Comparison of ENCODE assay signal across 14 cellular contexts in genomic region chr20:49569403-49570115, GRCh38. TPM values are rescaled to one million over a fixed set of nuclear protein-coding genes. Genes with fewer than 3 reads are reported as not detected.
DNase-seq lines count a peak whose midpoint lies in the region; ATAC-seq and TF ChIP-seq lines count a peak whose summit lies in the region.
"Had no signal": no experiment of that assay in that cellular context is flagged by ENCODE, and none has a peak within 500 bp of the region (broad histone marks: within the 10 kb centered on the region; RNA-seq: fewer than 3 reads in every experiment).

No MANE protein-coding gene starts in this region.

- H3K27ac Mint-ChIP-seq in activated T-helper 2 cell treated with anti-CD3 and anti-CD28 coated beads, Interferon-gamma antibody, Interleukin-2, Interleukin-4, amounts not matched to agents 10 μg/mL and 5 μg/mL and 100 μg/mL, durations not matched to agents 14 hours and 24 hours and 36 hours = peak overlapping the region; percentile 75

- no peak overlapping the region for H3K4me3 ChIP-seq in HUES64 (ENCODE audit: low read length)
- no peak overlapping the region for H3K4me3 ChIP-seq in left ventricle myocardium inferior
- H3K4me3 ChIP-seq in sigmoid colon = peak overlapping the region in 1 of 4 donors; percentile 78
- no peak overlapping the region for H3K4me3 ChIP-seq in BE2C (ENCODE audit: low read depth, low read length)
- no peak overlapping the region for H3K4me3 ChIP-seq in lower lobe of right lung
- H3K4me3 ChIP-seq: Peyer's patch had no signal

- H3K27me3 Mint-ChIP-seq in activated T-helper 2 cell treated with anti-CD3 and anti-CD28 coated beads, Interferon-gamma antibody, Interleukin-2, Interleukin-4, amounts not matched to agents 10 μg/mL and 5 μg/mL and 100 μg/mL, durations not matched to agents 14 hours and 24 hours and 36 hours (ENCODE audit: low read depth) = peaks cover 13% of the 10 kb centered on the region

- peaks cover 32% of the 10 kb centered on the region for H3K4me1 ChIP-seq in HUES64 (ENCODE audit: insufficient read depth, low read length)
- peaks cover 18% of the 10 kb centered on the region for H3K4me1 ChIP-seq in left ventricle myocardium inferior
- H3K4me1 ChIP-seq in sigmoid colon = peaks cover 0 to 27% (median 21%) of the 10 kb centered on the region in 4 donors
- H3K4me1 ChIP-seq in BE2C = no peaks in the 10 kb centered on the region
- H3K4me1 ChIP-seq in lower lobe of right lung = peaks cover 4% of the 10 kb centered on the region

- no peaks in the 10 kb centered on the region for H3K9me3 Mint-ChIP-seq in activated T-helper 2 cell treated with anti-CD3 and anti-CD28 coated beads, Interferon-gamma antibody, Interleukin-2, Interleukin-4, amounts not matched to agents 10 μg/mL and 5 μg/mL and 100 μg/mL, durations not matched to agents 14 hours and 24 hours and 36 hours
- H3K9me3 Mint-ChIP-seq: central memory CD8-positive, alpha-beta T cell had no signal

- ATAC-seq in HG03196 (IDR thresholded peaks at IDR 0.05; ENCODE audit: unreplicated experiment) (no peak), lower lobe of right lung (no peak)
- ATAC-seq: HCT116 had no signal

- H3K9me3 ChIP-seq in HUES64 (ENCODE audit: insufficient read depth, low read depth, low read length) = no peaks in the 10 kb centered on the region
- H3K9me3 ChIP-seq in left ventricle myocardium inferior (replicated peaks) = no peaks in the 10 kb centered on the region
- no peaks in the 10 kb centered on the region for H3K9me3 ChIP-seq in sigmoid colon
- H3K9me3 ChIP-seq in BE2C = no peaks in the 10 kb centered on the region
- no peaks in the 10 kb centered on the region for H3K9me3 ChIP-seq in lower lobe of right lung
- H3K9me3 ChIP-seq: Peyer's patch had no signal

- peaks cover 14% of the 10 kb centered on the region for H3K36me3 Mint-ChIP-seq in activated T-helper 2 cell treated with anti-CD3 and anti-CD28 coated beads, Interferon-gamma antibody, Interleukin-2, Interleukin-4, amounts not matched to agents 10 μg/mL and 5 μg/mL and 100 μg/mL, durations not matched to agents 14 hours and 24 hours and 36 hours (ENCODE audit: low read depth)

- no peak for TF ChIP-seq POLR2A in sigmoid colon (IDR thresholded peaks at IDR 0.05)

- no peak for DNase-seq in activated T-helper 2 cell treated with anti-CD3 and anti-CD28 coated beads, Interferon-gamma antibody, Interleukin-2, Interleukin-4, amounts not matched to agents 10 μg/mL and 5 μg/mL and 100 μg/mL, durations not matched to agents 14 hours and 24 hours and 36 hours (ENCODE audit: low spot score)
- DNase-seq in left ventricle myocardium inferior (no peak), sigmoid colon (peak; percentile 83), BE2C (no peak), lower lobe of right lung (no peak)
- DNase-seq: NCI-H2081; occipital lobe; stimulated activated CD4-positive, alpha-beta T cell treated with anti-CD3 and anti-CD28 coated beads, Interleukin-1b, Interleukin-23, amount 100 ng/mL, for 48 hours; stimulated activated naive CD4-positive, alpha-beta T cell treated with Interleukin-2 at 50 U/mL for 16 hours had no signal

- H3K4me1 Mint-ChIP-seq in activated T-helper 2 cell treated with anti-CD3 and anti-CD28 coated beads, Interferon-gamma antibody, Interleukin-2, Interleukin-4, amounts not matched to agents 10 μg/mL and 5 μg/mL and 100 μg/mL, durations not matched to agents 14 hours and 24 hours and 36 hours (ENCODE audit: low read depth) = peaks cover 40% of the 10 kb centered on the region

- TF ChIP-seq CTCF in left ventricle myocardium inferior (IDR thresholded peaks at IDR 0.05; ENCODE audit: borderline replicate concordance) (no peak), sigmoid colon (IDR thresholded peaks at IDR 0.05) (no peak), BE2C (IDR thresholded peaks at IDR 0.05; ENCODE audit: low read depth, low read length) (no peak), lower lobe of right lung (IDR thresholded peaks at IDR 0.05) (no peak)

- WGBS in HUES64 = 78% methylated on average over 10 of the region's 10 CpGs
- WGBS in sigmoid colon, 2 donors = 73 to 76% methylated on average over 10 of the region's 10 CpGs

- H3K27me3 ChIP-seq in HUES64 (ENCODE audit: insufficient read depth, low read length) (no peaks in the 10 kb centered on the region), left ventricle myocardium inferior (ENCODE audit: low read depth) (peaks cover 58% of the 10 kb centered on the region), sigmoid colon (peaks cover 0 to 16% (median 5%) of the 10 kb centered on the region in 3 donors), BE2C (peaks cover 23% of the 10 kb centered on the region), lower lobe of right lung (ENCODE audit: low read depth) (peaks cover 14% of the 10 kb centered on the region)

- H3K36me3 ChIP-seq in HUES64 (ENCODE audit: insufficient read depth, low read length) (no peaks in the 10 kb centered on the region), left ventricle myocardium inferior (no peaks in the 10 kb centered on the region), sigmoid colon (no peaks in the 10 kb centered on the region), BE2C (no peaks in the 10 kb centered on the region), lower lobe of right lung (no peaks in the 10 kb centered on the region)
- H3K36me3 ChIP-seq: Peyer's patch had no signal

- 0 out of 2 replicates have a peak overlapping the region, but pooled peaks have one; percentile 52 for H3K9ac ChIP-seq in HUES64 (ENCODE audit: low read depth, low read length)

- TF ChIP-seq EP300 in sigmoid colon (IDR thresholded peaks at IDR 0.05) = no peak

- H3K27ac ChIP-seq in HUES64 (ENCODE audit: low read depth, low read length) (peak overlapping the region; percentile 93; the same call in 1 of the 2 replicates), left ventricle myocardium inferior (replicated peaks) (peak overlapping the region; percentile 88), sigmoid colon (peak overlapping the region; percentile 75 to 91 (median 82)), lower lobe of right lung (no peak overlapping the region)

- H3K4me3 Mint-ChIP-seq in activated T-helper 2 cell treated with anti-CD3 and anti-CD28 coated beads, Interferon-gamma antibody, Interleukin-2, Interleukin-4, amounts not matched to agents 10 μg/mL and 5 μg/mL and 100 μg/mL, durations not matched to agents 14 hours and 24 hours and 36 hours (ENCODE audit: low read depth) = peak overlapping the region; percentile 62
- H3K4me3 Mint-ChIP-seq: central memory CD8-positive, alpha-beta T cell had no signal

- intact Hi-C loops in activated T-helper 2 cell treated with anti-CD3 and anti-CD28 coated beads, Interferon-gamma antibody, Interleukin-2, Interleukin-4, amounts not matched to agents 10 μg/mL and 5 μg/mL and 100 μg/mL, durations not matched to agents 14 hours and 24 hours and 36 hours (cut with micrococcal nuclease) = no loop called here
- intact Hi-C loops in left ventricle myocardium inferior (cut with micrococcal nuclease) (no loop called here), sigmoid colon (cut with DNase I) (no loop called here), lower lobe of right lung (cut with DNase I) (no loop called here)

RNA-seq across cellular contexts. Expression of gene PTGIS, which starts 1.6 kb away (rescaled TPM):
- 10.6 TPM for polyA plus RNA-seq in HUES64 (2013, experiment 1 of 2)
- polyA plus RNA-seq in HUES64 (2013, experiment 2 of 2) = 13.7 TPM
- 31.0 and 31.3 TPM in 2 replicates for total RNA-seq in activated T-helper 2 cell treated with anti-CD3 and anti-CD28 coated beads, Interferon-gamma antibody, Interleukin-2, Interleukin-4, amounts not matched to agents 10 μg/mL and 5 μg/mL and 100 μg/mL, durations not matched to agents 14 hours and 24 hours and 36 hours
- total RNA-seq in left ventricle myocardium inferior (26.3 TPM), sigmoid colon (100 to 1,000 TPM in 1 of 4 donors, 10 to 100 TPM in 3; 55.3 to 241 (median 82.5) TPM), lower lobe of right lung (41.2 TPM)
- 10 to 100 TPM in 1 of 3 donors, 1 to 10 TPM in 1, under 1 TPM in 1; 0.46 to 12.0 (median 5.8) TPM for polyA plus RNA-seq in sigmoid colon
- polyA plus RNA-seq in BE2C (2012; ENCODE audit: insufficient read depth, insufficient read length, low read depth) = not detected
